ENCODE assay signal across 9 cellular contexts in genomic region chr16:66520406-66521194, GRCh38. TPM values are rescaled to one million over a fixed set of nuclear protein-coding genes. Genes with fewer than 3 reads are reported as not detected.
DNase-seq lines count a peak whose midpoint lies in the region; ATAC-seq and TF ChIP-seq lines count a peak whose summit lies in the region.
"Had no signal": no experiment of that assay in that cellular context is flagged by ENCODE, and none has a peak within 500 bp of the region (broad histone marks: within the 10 kb centered on the region; RNA-seq: fewer than 3 reads in every experiment).

No MANE protein-coding gene starts in this region.

- H3K4me3 Mint-ChIP-seq in T-cell (peak overlapping the region in 2 of 3 donors; percentile 37 to 69), Caco-2 (ENCODE audit: unreplicated experiment) (no peak overlapping the region)

- CTCF ChIA-PET in T-cell (lab: Charles Lee): interaction anchor here in 1 of 2 donors (0.6 to 4.7 kb wide), 3 partner anchors 32 to 43 kb away, joined by 3 to 17 read pairs (median 3); partner anchors contain the start of gene CKLF
- CTCF ChIA-PET in Caco-2 (lab: Charles Lee): interaction anchor here (1.0 to 1.5 kb wide), 2 partner anchors 88 to 352 kb away, joined by 3 read pairs; no protein-coding TSS in a partner anchor

- no peak for ATAC-seq in T-cell (replicated peaks in 1 of 4)
- ATAC-seq in gastroesophageal sphincter: no peak
- ATAC-seq in esophagus mucosa: no peak

- H3K27me3 Mint-ChIP-seq in T-cell (no peaks in the 10 kb centered on the region), Caco-2 (ENCODE audit: insufficient read depth, unreplicated experiment) (no peaks in the 10 kb centered on the region)

- POLR2A ChIA-PET in T-cell (lab: Charles Lee) (interaction anchor here in 1 of 2 donors (0.6 kb wide), 1 partner anchor 43 kb away, joined by 3 read pairs; no protein-coding TSS in a partner anchor), Caco-2 (lab: Charles Lee) (no interaction called here)

- H3K36me3 ChIP-seq in gastroesophageal sphincter: peaks cover 0 to 51% of the 10 kb centered on the region in 2 donors
- H3K36me3 ChIP-seq in spleen: peaks cover 0 to 3% (median 0%) of the 10 kb centered on the region in 6 donors
- no peaks in the 10 kb centered on the region; the same call in 1 of the 2 replicates for H3K36me3 ChIP-seq in Caco-2 (ENCODE audit: control insufficient read depth, insufficient read depth, low read length)

- no peaks in the 10 kb centered on the region for H3K9me3 ChIP-seq in gastroesophageal sphincter
- H3K9me3 ChIP-seq in spleen: no peaks in the 10 kb centered on the region
- H3K9me3 ChIP-seq in Caco-2: no peaks in the 10 kb centered on the region

- no peak for TF ChIP-seq POLR2A in gastroesophageal sphincter (IDR thresholded peaks at IDR 0.05)
- no peak for TF ChIP-seq POLR2A in spleen (IDR thresholded peaks at IDR 0.05)

- H3K4me1 Mint-ChIP-seq in T-cell: peaks cover 90 to 95% (median 94%) of the 10 kb centered on the region in 3 donors
- peaks cover 21% of the 10 kb centered on the region for H3K4me1 Mint-ChIP-seq in Caco-2 (ENCODE audit: low read depth, unreplicated experiment)

- peak overlapping the region; percentile 96 to 99 for H3K27ac Mint-ChIP-seq in T-cell
- no peak overlapping the region for H3K27ac Mint-ChIP-seq in Caco-2 (ENCODE audit: unreplicated experiment)

- H3K9me3 Mint-ChIP-seq in T-cell (no peaks in the 10 kb centered on the region), Caco-2 (ENCODE audit: unreplicated experiment) (no peaks in the 10 kb centered on the region)

- DNase-seq in KBM-7 (peak; percentile 65), T-cell (peak in 1 of 34 experiments; percentile 30), spleen (peak; percentile 89), SK-N-DZ (ENCODE audit: low spot score) (no peak), NCI-H128 (lab: John Stamatoyannopoulos, UW; ENCODE audit: unreplicated experiment) (no peak), Caco-2 (no peak)
- DNase-seq: NCI-H2171 had no signal

- H3K4me1 ChIP-seq in gastroesophageal sphincter (peaks cover 7 to 90% (median 47%) of the 10 kb centered on the region in 3 donors), spleen (peaks cover 93 to 100% (median 100%) of the 10 kb centered on the region in 6 donors), Caco-2 (peaks cover 19% of the 10 kb centered on the region)

- intact Hi-C loops in spleen (cut with DNase I; ENCODE audit: low total_unique reads): no loop called here
- intact Hi-C loops in Caco-2 (cut with micrococcal nuclease; ENCODE audit: unreplicated experiment): no loop called here

- H3K4me3 ChIP-seq in gastroesophageal sphincter (no peak overlapping the region), spleen (peak overlapping the region in 1 of 8 donors; percentile 56), Caco-2 (ENCODE audit: low read depth, low read length) (no peak overlapping the region)

- TF ChIP-seq EP300 in gastroesophageal sphincter (IDR thresholded peaks at IDR 0.05): no peak

- H3K36me3 Mint-ChIP-seq in T-cell (no peaks in the 10 kb centered on the region), Caco-2 (ENCODE audit: insufficient read depth, unreplicated experiment) (peaks cover 9% of the 10 kb centered on the region)

- H3K27ac ChIP-seq in gastroesophageal sphincter (peak overlapping the region in 3 of 4 donors; percentile 72 to 92 (median 83)), spleen (peak overlapping the region; percentile 73 to 99 (median 96))

- H3K27me3 ChIP-seq in gastroesophageal sphincter: no peaks in the 10 kb centered on the region
- no peaks in the 10 kb centered on the region for H3K27me3 ChIP-seq in spleen (replicated peaks in 1 of 7)
- no peaks in the 10 kb centered on the region for H3K27me3 ChIP-seq in Caco-2 (replicated peaks; ENCODE audit: control insufficient read depth, insufficient read depth, low read length)

- TF ChIP-seq CTCF in gastroesophageal sphincter (IDR thresholded peaks at IDR 0.05) (no peak), spleen (IDR thresholded peaks at IDR 0.05 in 8 of 11, conservative IDR thresholded peaks at IDR 0.05 in 3 of 11) (no peak), Caco-2 (IDR thresholded peaks at IDR 0.05; ENCODE audit: insufficient read depth in 1 of 2, low read depth in 1 of 2, low read length in 1 of 2, severe bottlenecking in 1 of 2, unreplicated experiment in 1 of 2) (no peak)

- WGBS in gastroesophageal sphincter (ENCODE audit: low coverage in 1 of 2), 2 donors: 70 to 84% methylated on average over 2 to 6 of the region's 14 CpGs
- 53 to 64% (median 61%) methylated on average over 14 of the region's 14 CpGs for WGBS in spleen, 5 donors

- in situ Hi-C loops in KBM-7 (cut with MboI; ENCODE audit: low pct_unique_long_range_greater_than_20kb, low sequenced_read_pairs): no loop called here

- BruUV-seq in Caco-2 (replicated peaks; lab: Mats Ljungman, UMichigan): no TSS peak

RNA-seq across cellular contexts. Expression of gene TK2, which starts 29.3 kb away (rescaled TPM):
- total RNA-seq in T-cell (10 to 100 TPM in 2 of 5 donors, 1 to 10 TPM in 3; 4.6 to 10.8 (median 8.4) TPM), gastroesophageal sphincter (10 to 100 TPM; 32.7 to 42.8 (median 37.0) TPM), spleen (10 to 100 TPM; 21.3 to 56.6 (median 40.1) TPM), esophagus mucosa (8.5 TPM), Caco-2 (2022) (18.2 and 19.3 TPM in 2 replicates)
- 10 to 100 TPM in 1 of 3 donors, 1 to 10 TPM in 2; 8.3 to 19.8 (median 9.2) TPM for polyA plus RNA-seq in spleen
- polyA plus RNA-seq in SK-N-DZ (2014; cell fraction: cytosol; rRNA removed): 9.3 and 10.9 TPM in 2 replicates
- polyA plus RNA-seq in SK-N-DZ (2014; cell fraction: nucleus; rRNA removed): 26.9 and 35.9 TPM in 2 replicates

RNA-seq across cellular contexts. Expression of gene CKLF, which starts 31.8 kb away (rescaled TPM):
- total RNA-seq in T-cell: 10 to 100 TPM; 25.3 to 67.8 (median 58.3) TPM
- 10 to 100 TPM; 13.1 to 31.5 (median 17.9) TPM for total RNA-seq in gastroesophageal sphincter
- 100 to 1,000 TPM in 3 of 7 donors, 10 to 100 TPM in 4; 65.5 to 132 (median 76.8) TPM for total RNA-seq in spleen
- polyA plus RNA-seq in spleen: 10 to 100 TPM; 61.9 to 76.2 (median 74.7) TPM
- 106 and 115 TPM in 2 replicates for polyA plus RNA-seq in SK-N-DZ (2014; cell fraction: cytosol; rRNA removed)
- 51.4 and 54.9 TPM in 2 replicates for polyA plus RNA-seq in SK-N-DZ (2014; cell fraction: nucleus; rRNA removed)
- 14.2 TPM for total RNA-seq in esophagus mucosa
- 96.4 and 103 TPM in 2 replicates for total RNA-seq in Caco-2 (2022)

RNA-seq across cellular contexts. Expression of gene CMTM1, which starts 45.6 kb away (rescaled TPM):
- total RNA-seq in T-cell: 10 to 100 TPM in 3 of 5 donors, 1 to 10 TPM in 1, under 1 TPM in 1; 0.95 to 12.9 (median 10.3) TPM
- under 1 TPM in 1 of 4 donors, not detected in 3; 0.89 TPM for total RNA-seq in gastroesophageal sphincter
- 10 to 100 TPM in 4 of 7 donors, 1 to 10 TPM in 3; 1.4 to 19.0 (median 10.7) TPM for total RNA-seq in spleen
- 1 to 10 TPM in 1 of 3 donors, under 1 TPM in 2; 0.15 to 1.3 (median 0.33) TPM for polyA plus RNA-seq in spleen
- 0.33 and 0.59 TPM in 2 replicates for polyA plus RNA-seq in SK-N-DZ (2014; cell fraction: cytosol; rRNA removed)
- polyA plus RNA-seq in SK-N-DZ (2014; cell fraction: nucleus; rRNA removed): 0.73 TPM in 1 of 2 replicates, not detected in the other
- 0.60 TPM for total RNA-seq in esophagus mucosa
- total RNA-seq in Caco-2 (2022): 5.6 and 7.1 TPM in 2 replicates

RNA-seq across cellular contexts. Expression of gene CMTM2, which starts 58.7 kb away (rescaled TPM):
- total RNA-seq in T-cell: under 1 TPM in 2 of 5 donors, not detected in 3; 0.26 to 0.62 TPM
- not detected for total RNA-seq in gastroesophageal sphincter
- total RNA-seq in spleen: 10 to 100 TPM in 4 of 7 donors, 1 to 10 TPM in 3; 3.3 to 54.6 (median 12.1) TPM
- 1 to 10 TPM in 2 of 3 donors, under 1 TPM in 1; 0.70 to 8.7 (median 5.8) TPM for polyA plus RNA-seq in spleen
- polyA plus RNA-seq in SK-N-DZ (2014; cell fraction: cytosol; rRNA removed): not detected in 2 replicates
- not detected in 2 replicates for polyA plus RNA-seq in SK-N-DZ (2014; cell fraction: nucleus; rRNA removed)
- total RNA-seq in esophagus mucosa: not detected
- total RNA-seq in Caco-2 (2022): not detected in 2 replicates

Comparison
In these comparisons a context has a peak if more than half of its experiments do, and no peak if none do; other contexts are left out.
1. DNase-seq: peak in KBM-7 (single experiment) and spleen (single experiment); none in SK-N-DZ (single experiment), NCI-H128 (single experiment) and Caco-2 (0 of 2).